ENCODE assay signal across 10 cellular contexts in the genomic region with DNA sequence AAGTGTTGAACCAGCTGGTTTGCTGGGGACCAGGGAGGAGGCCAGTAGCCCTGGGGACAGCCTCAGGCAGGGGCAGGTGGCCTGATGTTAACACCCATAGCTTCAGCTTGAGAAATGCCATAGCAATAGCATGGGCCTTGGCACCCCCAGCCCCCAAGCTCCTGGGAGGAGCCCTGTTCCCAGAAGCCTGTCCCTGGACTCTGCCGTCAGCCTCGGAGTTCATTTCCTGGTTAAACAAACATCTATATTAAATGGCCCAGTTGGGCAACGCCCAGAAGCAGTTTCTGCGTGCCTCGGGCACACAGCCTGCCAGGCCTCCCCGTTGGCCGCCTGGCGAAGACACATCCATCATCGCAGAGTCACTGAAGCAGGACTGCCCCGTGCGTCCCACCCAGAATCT. TPM values are rescaled to one million over a fixed set of nuclear protein-coding genes. Genes with fewer than 3 reads are reported as not detected.
DNase-seq lines count a peak whose midpoint lies in the region; ATAC-seq and TF ChIP-seq lines count a peak whose summit lies in the region.
"Had no signal": no experiment of that assay in that cellular context is flagged by ENCODE, and none has a peak within 500 bp of the region (broad histone marks: within the 10 kb centered on the region; RNA-seq: fewer than 3 reads in every experiment).

No MANE protein-coding gene starts in this region.

- H3K9me3 ChIP-seq in left lung (no peaks in the 10 kb centered on the region), tibial artery (no peaks in the 10 kb centered on the region)

- no peak for TF ChIP-seq CTCF in left lung (IDR thresholded peaks at IDR 0.05)
- no peak for TF ChIP-seq CTCF in tibial artery (IDR thresholded peaks at IDR 0.05)

- no peaks in the 10 kb centered on the region for H3K36me3 ChIP-seq in left lung
- no peaks in the 10 kb centered on the region for H3K36me3 ChIP-seq in tibial artery

- H3K27ac ChIP-seq in left lung, result peak overlapping the region; percentile 29 to 66
- H3K27ac ChIP-seq in tibial artery, result peak overlapping the region; percentile 63 to 65

- intact Hi-C loops in left lung (cut with DNase I) (no loop called here), tibial artery (cut with DNase I; ENCODE audit: low total_unique reads) (no loop called here)

- DNase-seq in NCI-H2029 (lab: John Stamatoyannopoulos, UW) (peak; percentile 29), NCI-H2029 treated with DMSO at 0.1 percent for 48 hours (lab: John Stamatoyannopoulos, UW) (no peak), dermis blood vessel endothelial cell (peak; percentile 79), left lung (no peak), tibial artery (peak; percentile 80 to 88), ecto neural progenitor cell (ENCODE audit: low spot score) (no peak), DMS79 treated with DMSO at 0.1 percent for 48 hours (lab: John Stamatoyannopoulos, UW) (no peak), hippocampal formation (lab: John Stamatoyannopoulos, UW) (no peak)
- DNase-seq: activated CD4-positive, alpha-beta T cell treated with anti-CD3 and anti-CD28 coated beads for 4 hours had no signal

- H3K4me3 ChIP-seq in left lung (no peak overlapping the region), tibial artery (no peak overlapping the region)
- H3K4me3 ChIP-seq: smooth muscle cell had no signal

- H3K4me1 ChIP-seq in left lung (peaks cover 0 to 23% of the 10 kb centered on the region in 2 donors), tibial artery (peaks cover 0 to 17% (median 12%) of the 10 kb centered on the region in 4 donors)

- ATAC-seq in left lung, result peak; percentile 71

- H3K27me3 ChIP-seq in left lung (no peaks in the 10 kb centered on the region), tibial artery (no peaks in the 10 kb centered on the region)

RNA-seq across cellular contexts. Expression of gene FGD5, which starts 58.2 kb away (rescaled TPM):
- total RNA-seq in dermis blood vessel endothelial cell (103 and 196 TPM in 2 replicates), left lung (10 to 100 TPM; 25.4 to 48.7 TPM)

Comparison
In these comparisons a context has a peak if more than half of its experiments do, and no peak if none do; other contexts are left out.
1. DNase-seq: peak in NCI-H2029 (single experiment), dermis blood vessel endothelial cell (single experiment) and tibial artery (2 of 2); none in NCI-H2029 treated with DMSO at 0.1 percent for 48 hours (single experiment), left lung (0 of 2), ecto neural progenitor cell (single experiment), DMS79 treated with DMSO at 0.1 percent for 48 hours (single experiment) and hippocampal formation (0 of 2).